ENCODE assay signal across 20 cellular contexts in the genomic region with DNA sequence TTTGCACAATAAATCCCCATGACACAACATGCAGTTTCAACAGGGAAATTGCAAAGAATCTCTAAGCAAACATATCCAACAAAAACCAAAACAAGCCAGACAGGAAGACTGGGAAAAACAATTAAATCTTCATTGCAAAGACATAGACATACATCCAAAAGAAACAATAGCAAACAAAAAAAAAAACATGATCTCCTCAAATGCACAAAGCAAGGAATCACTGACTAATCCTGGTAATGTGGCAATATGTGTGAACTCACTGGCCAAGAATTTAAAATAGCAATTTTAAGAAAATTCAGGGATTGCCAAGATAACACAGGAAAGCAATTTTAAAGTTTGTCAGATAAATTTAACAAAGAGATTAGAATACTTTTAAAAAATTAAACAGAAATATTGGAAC.
DNase-seq lines count a peak whose midpoint lies in the region; ATAC-seq, FAIRE-seq and TF ChIP-seq lines count a peak whose summit lies in the region.
"Had no signal": no experiment of that assay in that cellular context is flagged by ENCODE, and none has a peak within 500 bp of the region (broad histone marks: within the 10 kb centered on the region; RNA-seq: fewer than 3 reads in every experiment).

No MANE protein-coding gene starts in this region.

- H3K4me3 Mint-ChIP-seq in stimulated activated effector memory CD8-positive, alpha-beta T cell treated with anti-CD3 and anti-CD28 coated beads, Interleukin-12 subunit alpha, Interleukin-12 subunit beta, amount 100 ng/mL, for 72 hours, result no peak overlapping the region
- H3K4me3 Mint-ChIP-seq: CD8-positive, alpha-beta memory T cell; HFFc6 had no signal

- no peaks in the 10 kb centered on the region for H3K36me3 Mint-ChIP-seq in stimulated activated effector memory CD8-positive, alpha-beta T cell treated with anti-CD3 and anti-CD28 coated beads, Interleukin-12 subunit alpha, Interleukin-12 subunit beta, amount 100 ng/mL, for 72 hours
- H3K36me3 Mint-ChIP-seq: CD8-positive, alpha-beta memory T cell had no signal

- DNase-seq in HPDE6-E6E7 (ENCODE audit: extremely low spot score) (peak; percentile 3), amniotic epithelial cell (ENCODE audit: low read depth) (peak; percentile 51), epithelial cell of esophagus (ENCODE audit: low read depth) (peak; percentile 86), skeletal muscle cell (ENCODE audit: low read depth) (peak; percentile 19), NCI-H1417 treated with DMSO at 0.1 percent for 48 hours (lab: John Stamatoyannopoulos, UW) (no peak), small intestine (no peak)
- DNase-seq in stimulated activated effector memory CD8-positive, alpha-beta T cell treated with anti-CD3 and anti-CD28 coated beads, Interleukin-12 subunit alpha, Interleukin-12 subunit beta, amount 100 ng/mL, for 72 hours (ENCODE audit: low spot score in 2 of 2), result no peak
- DNase-seq: CD8-positive, alpha-beta memory T cell; DMS79 treated with DMSO at 0.1 percent for 48 hours; HFFc6; Kasumi-1; NCI-H1092 treated with DMSO at 0.1 percent for 48 hours; NCI-H2081; NCI-H510A; NCI-H748 treated with DMSO at 0.1 percent for 48 hours; OCI-M1; SIG-M5 had no signal

- H3K9me3 Mint-ChIP-seq in stimulated activated effector memory CD8-positive, alpha-beta T cell treated with anti-CD3 and anti-CD28 coated beads, Interleukin-12 subunit alpha, Interleukin-12 subunit beta, amount 100 ng/mL, for 72 hours, result peaks cover 19% of the 10 kb centered on the region

- no peaks in the 10 kb centered on the region for H3K4me1 ChIP-seq in small intestine (ENCODE audit: control insufficient read depth in 2 of 2, insufficient read depth in 1 of 2, low read depth in 1 of 2, low read length in 1 of 2)
- H3K4me1 ChIP-seq: BLaER1 treated with 17β-estradiol and CSF1 and Interleukin-3, amounts not matched to agents 10 nM and 100 nM had no signal

- H3K27ac ChIP-seq in small intestine (ENCODE audit: low read depth in 1 of 2, low read length in 1 of 2), result no peak overlapping the region
- H3K27ac ChIP-seq: BLaER1 treated with 17β-estradiol and CSF1 and Interleukin-3, amounts not matched to agents 10 nM and 100 nM had no signal

- ATAC-seq in stimulated activated effector memory CD8-positive, alpha-beta T cell treated with anti-CD3 and anti-CD28 coated beads, Interleukin-12 subunit alpha, Interleukin-12 subunit beta, amount 100 ng/mL, for 72 hours, result no peak
- ATAC-seq: SK-N-SH treated with all-trans-retinoic acid at 6 μM for 48 hours had no signal

- TF ChIP-seq CTCF in epithelial cell of esophagus (IDR thresholded peaks at IDR 0.05; ENCODE audit: insufficient read depth, low read depth, low read length, missing control alignments), result no peak

- no peak for FAIRE-seq in small intestine (lab: Jason Lieb, UNC)
- FAIRE-seq: H1 had no signal

- H3K27ac Mint-ChIP-seq in stimulated activated effector memory CD8-positive, alpha-beta T cell treated with anti-CD3 and anti-CD28 coated beads, Interleukin-12 subunit alpha, Interleukin-12 subunit beta, amount 100 ng/mL, for 72 hours, result no peak overlapping the region
- H3K27ac Mint-ChIP-seq: CD8-positive, alpha-beta memory T cell; HFFc6 had no signal

- no peaks in the 10 kb centered on the region for H3K36me3 ChIP-seq in small intestine (ENCODE audit: control insufficient read depth in 2 of 2, insufficient read depth in 2 of 2, low read length in 2 of 2)
- H3K36me3 ChIP-seq: BLaER1 treated with 17β-estradiol and CSF1 and Interleukin-3, amounts not matched to agents 10 nM and 100 nM had no signal

- no peaks in the 10 kb centered on the region for H3K9me3 ChIP-seq in small intestine (ENCODE audit: control insufficient read depth, low read depth)

- H3K4me3 ChIP-seq in epithelial cell of esophagus (ENCODE audit: low read length) (no peak overlapping the region), skeletal muscle cell (ENCODE audit: low read depth, low read length) (no peak overlapping the region), small intestine (ENCODE audit: low read depth in 1 of 2, low read length in 2 of 2) (no peak overlapping the region)
- H3K4me3 ChIP-seq: BLaER1 treated with 17β-estradiol and CSF1 and Interleukin-3, amounts not matched to agents 10 nM and 100 nM had no signal

- no peaks in the 10 kb centered on the region for H3K27me3 ChIP-seq in small intestine (ENCODE audit: control insufficient read depth in 2 of 2, insufficient read depth in 2 of 2, low read length in 2 of 2)
- H3K27me3 ChIP-seq: BLaER1 treated with 17β-estradiol and CSF1 and Interleukin-3, amounts not matched to agents 10 nM and 100 nM had no signal

- no peaks in the 10 kb centered on the region for H3K4me1 Mint-ChIP-seq in stimulated activated effector memory CD8-positive, alpha-beta T cell treated with anti-CD3 and anti-CD28 coated beads, Interleukin-12 subunit alpha, Interleukin-12 subunit beta, amount 100 ng/mL, for 72 hours
- H3K4me1 Mint-ChIP-seq: CD8-positive, alpha-beta memory T cell had no signal

Comparison
In these comparisons a context has a peak if more than half of its experiments do, and no peak if none do; other contexts are left out.
1. DNase-seq: peak in HPDE6-E6E7 (single experiment), amniotic epithelial cell (single experiment), epithelial cell of esophagus (single experiment) and skeletal muscle cell (single experiment); none in stimulated activated effector memory CD8-positive, alpha-beta T cell treated with anti-CD3 and anti-CD28 coated beads, Interleukin-12 subunit alpha, Interleukin-12 subunit beta, amount 100 ng/mL, for 72 hours (0 of 2), NCI-H1417 treated with DMSO at 0.1 percent for 48 hours (single experiment) and small intestine (single experiment).